ENCODE assay signal across 9 cellular contexts in the genomic region with DNA sequence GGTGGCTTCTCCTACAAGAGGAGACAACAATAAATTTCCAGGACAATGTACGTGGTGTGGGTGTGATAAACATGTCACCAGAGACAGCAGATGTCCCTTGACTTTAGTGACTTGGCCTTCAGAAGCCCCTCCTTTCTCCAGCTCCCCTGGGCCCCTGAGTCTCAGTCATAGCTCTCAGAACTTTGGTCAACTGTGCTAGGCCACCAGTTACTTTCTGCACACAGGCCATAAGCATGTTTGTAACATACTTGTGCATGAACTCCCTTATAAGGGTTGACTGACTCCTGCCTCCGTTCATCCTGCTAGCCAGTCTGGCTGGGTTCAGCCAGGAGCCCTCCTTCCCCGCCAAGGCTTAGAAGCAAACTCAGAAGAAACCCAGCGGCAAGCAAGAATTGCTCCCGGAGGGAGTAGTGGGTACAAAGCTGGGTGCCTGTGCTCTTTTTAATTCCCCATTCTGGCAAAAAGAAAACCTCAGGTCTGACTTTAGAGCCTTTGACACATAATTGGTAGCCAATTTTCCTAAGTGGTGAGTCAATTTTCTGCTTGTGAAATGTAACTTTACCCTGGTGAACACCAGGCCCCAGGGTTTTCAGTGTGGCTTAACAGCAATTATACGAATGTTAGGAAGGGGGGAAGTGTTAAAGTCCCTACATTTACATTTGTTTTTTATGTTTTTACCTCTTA. TPM values are rescaled to one million over a fixed set of nuclear protein-coding genes. Genes with fewer than 3 reads are reported as not detected.
DNase-seq lines count a peak whose midpoint lies in the region; ATAC-seq and TF ChIP-seq lines count a peak whose summit lies in the region.
"Had no signal": no experiment of that assay in that cellular context is flagged by ENCODE, and none has a peak within 500 bp of the region (broad histone marks: within the 10 kb centered on the region; RNA-seq: fewer than 3 reads in every experiment).

No MANE protein-coding gene starts in this region.

- H3K27ac Mint-ChIP-seq in MCF 10A (ENCODE audit: low read depth, unreplicated experiment) (no peak overlapping the region), activated B cell treated with CpG ODN at 0.5 μM for 24 hours (peak overlapping the region; percentile 93)

- H3K9ac ChIP-seq in mammary epithelial cell (ENCODE audit: insufficient read depth, low read length): no peak overlapping the region

- ATAC-seq in HG03196 (IDR thresholded peaks at IDR 0.05; ENCODE audit: unreplicated experiment) (peak; percentile 56), activated B cell treated with CpG ODN at 0.5 μM for 24 hours (ENCODE audit: low read depth) (peak; percentile 59), mucosa of descending colon (peak; percentile 21)

- no peak overlapping the region for H3K4me3 ChIP-seq in mammary epithelial cell (replicated peaks in 1 of 3; ENCODE audit: insufficient read depth in 1 of 3, low read depth in 2 of 3, low read length in 3 of 3)
- no peak overlapping the region for H3K4me3 ChIP-seq in mucosa of descending colon

- H3K36me3 Mint-ChIP-seq in MCF 10A (ENCODE audit: insufficient read depth, unreplicated experiment) (no peaks in the 10 kb centered on the region), activated B cell treated with CpG ODN at 0.5 μM for 24 hours (ENCODE audit: low read depth) (peaks cover 53% of the 10 kb centered on the region)
- H3K36me3 Mint-ChIP-seq: CD4-positive, CD25-positive, alpha-beta regulatory T cell had no signal

- in situ Hi-C loops in mammary epithelial cell (cut with MboI; ENCODE audit: low sequenced_read_pairs in 2 of 2): no loop called here

- 69% methylated on average over 6 of the region's 6 CpGs for WGBS in mammary epithelial cell (ENCODE audit: low coverage, missing lambda C conversion rate)

- no peak overlapping the region for H3K4me2 ChIP-seq in mammary epithelial cell (ENCODE audit: insufficient read depth, low read depth, low read length)

- CTCF ChIA-PET in MCF 10A (lab: Yijun Ruan, JAX): interaction anchor here (0.7 kb wide), 1 partner anchor 14 kb away, joined by 3 read pairs; no protein-coding TSS in a partner anchor
- CTCF ChIA-PET in mammary epithelial cell (lab: Charles Lee; ENCODE audit: low non-redundant PET): no interaction called here
- CTCF ChIA-PET in activated B cell treated with CpG ODN at 0.5 μM for 24 hours (lab: Charles Lee): interaction anchor here (0.7 to 1.0 kb wide), 5 partner anchors 44 to 355 kb away, joined by 3 to 4 read pairs (median 3); no protein-coding TSS in a partner anchor

- H3K9me3 Mint-ChIP-seq in MCF 10A (ENCODE audit: unreplicated experiment): no peaks in the 10 kb centered on the region
- H3K9me3 Mint-ChIP-seq in activated B cell treated with CpG ODN at 0.5 μM for 24 hours: no peaks in the 10 kb centered on the region

- peaks cover 12% of the 10 kb centered on the region for H3K4me1 Mint-ChIP-seq in MCF 10A (ENCODE audit: insufficient read depth, unreplicated experiment)
- H3K4me1 Mint-ChIP-seq in activated B cell treated with CpG ODN at 0.5 μM for 24 hours: peaks cover 97% of the 10 kb centered on the region

- DNase-seq in MCF 10A (ENCODE audit: unreplicated experiment) (peak; percentile 41), mammary epithelial cell (no peak), activated B cell treated with CpG ODN at 0.5 μM for 24 hours (peak; percentile 31), mucosa of descending colon (peak in 1 of 3 donors; percentile 19), iPS-NIHi11 (ENCODE audit: low spot score) (no peak), SW480 (ENCODE audit: low spot score) (no peak)
- no peak for DNase-seq in stimulated activated CD4-positive, alpha-beta T cell treated with anti-CD3 and anti-CD28 coated beads, Interleukin-12 subunit alpha, Interleukin-12 subunit beta, amount 100 ng/mL, for 4 hours

- no peaks in the 10 kb centered on the region for H4K20me1 ChIP-seq in mammary epithelial cell (ENCODE audit: insufficient read depth, low read length)

- no peak overlapping the region for H3K27ac ChIP-seq in mammary epithelial cell (ENCODE audit: insufficient read depth, low read depth, low read length)

- H3K27me3 Mint-ChIP-seq in MCF 10A (ENCODE audit: insufficient read depth, unreplicated experiment) (peaks cover 15% of the 10 kb centered on the region), activated B cell treated with CpG ODN at 0.5 μM for 24 hours (no peaks in the 10 kb centered on the region)

- intact Hi-C loops in MCF 10A (cut with micrococcal nuclease): no loop called here
- intact Hi-C loops in mammary epithelial cell (cut with micrococcal nuclease): no loop called here
- intact Hi-C loops in activated B cell treated with CpG ODN at 0.5 μM for 24 hours (cut with micrococcal nuclease): loop anchor here (1.0 to 2.0 kb wide), 8 partner anchors 9 to 355 kb away; no protein-coding TSS in a partner anchor
- intact Hi-C loops in mucosa of descending colon (cut with DNase I, micrococcal nuclease): no loop called here

- no TSS peak for BruUV-seq in MCF 10A (replicated peaks; lab: Mats Ljungman, UMichigan)
- no TSS peak for BruUV-seq in mammary epithelial cell (replicated peaks; lab: Mats Ljungman, UMichigan)

- H3K36me3 ChIP-seq in mammary epithelial cell (ENCODE audit: insufficient read depth, low read length) (no peaks in the 10 kb centered on the region), mucosa of descending colon (ENCODE audit: low read depth) (no peaks in the 10 kb centered on the region)

- H3K4me1 ChIP-seq in mammary epithelial cell (ENCODE audit: insufficient read depth, low read length): peaks cover 3% of the 10 kb centered on the region
- H3K4me1 ChIP-seq in mucosa of descending colon (ENCODE audit: low read depth): no peaks in the 10 kb centered on the region

- H3K79me2 ChIP-seq in mammary epithelial cell (ENCODE audit: insufficient read depth, low read length): no peaks in the 10 kb centered on the region

- POLR2A ChIA-PET in MCF 10A (lab: Yijun Ruan, JAX): no interaction called here
- POLR2A ChIA-PET in activated B cell treated with CpG ODN at 0.5 μM for 24 hours (lab: Charles Lee): interaction anchor here (0.6 to 3.2 kb wide), 19 partner anchors 8 to 355 kb away, joined by 3 to 21 read pairs (median 5); a partner anchor contains a TSS

- no peak for TF ChIP-seq CTCF in MCF 10A (IDR thresholded peaks at IDR 0.05; ENCODE audit: unreplicated experiment)
- no peak for TF ChIP-seq CTCF in mammary epithelial cell (conservative IDR thresholded peaks at IDR 0.05 in 1 of 2, IDR thresholded peaks at IDR 0.05 in 1 of 2; ENCODE audit: extremely low read depth in 1 of 2, insufficient read depth in 1 of 2, low read depth in 1 of 2, low read length in 2 of 2)
- no peak for TF ChIP-seq CTCF in activated B cell treated with CpG ODN at 0.5 μM for 24 hours (IDR thresholded peaks at IDR 0.05)
- TF ChIP-seq CTCF in mucosa of descending colon (IDR thresholded peaks at IDR 0.05): no peak

- H2AFZ ChIP-seq in mammary epithelial cell (ENCODE audit: low read depth, low read length): no peak overlapping the region

- H3K9me3 ChIP-seq in mammary epithelial cell (replicated peaks; ENCODE audit: insufficient read depth, low read length) (no peaks in the 10 kb centered on the region), mucosa of descending colon (no peaks in the 10 kb centered on the region)

- no peak overlapping the region for H3K4me3 Mint-ChIP-seq in MCF 10A (ENCODE audit: unreplicated experiment)
- H3K4me3 Mint-ChIP-seq in activated B cell treated with CpG ODN at 0.5 μM for 24 hours: peak overlapping the region; percentile 76

- dilution Hi-C loops in mammary epithelial cell (cut with HindIII; ENCODE audit: low sequenced_read_pairs): no loop called here

- peaks cover 24% of the 10 kb centered on the region for H3K27me3 ChIP-seq in mammary epithelial cell (ENCODE audit: insufficient read depth, low read length)

RNA-seq across cellular contexts. Expression of a gene that starts 49.2 kb away (rescaled TPM):
- total RNA-seq in MCF 10A (2022) (1.0 and 2.0 TPM in 2 replicates), mammary epithelial cell (under 1 TPM in 1 of 2 donors, not detected in 1; under 0.01 TPM), activated B cell treated with CpG ODN at 0.5 μM for 24 hours (195 and 247 TPM in 2 replicates), mucosa of descending colon (10 to 100 TPM in 1 of 3 donors, 1 to 10 TPM in 2; 3.8 to 16.6 (median 7.5) TPM)
- polyA plus RNA-seq in mammary epithelial cell: not detected
- not detected for polyA minus RNA-seq in mammary epithelial cell

Comparison
In these comparisons a context has a peak if more than half of its experiments do, and no peak if none do; other contexts are left out.
1. DNase-seq: peak in MCF 10A (single experiment) and activated B cell treated with CpG ODN at 0.5 μM for 24 hours (single experiment); none in mammary epithelial cell (single experiment), stimulated activated CD4-positive, alpha-beta T cell treated with anti-CD3 and anti-CD28 coated beads, Interleukin-12 subunit alpha, Interleukin-12 subunit beta, amount 100 ng/mL, for 4 hours (single experiment), iPS-NIHi11 (single experiment) and SW480 (single experiment).
2. RNA of a gene that starts 49.2 kb away (total RNA-seq): 195 to 247 TPM in activated B cell treated with CpG ODN at 0.5 μM for 24 hours; 3.8 to 16.6 TPM in mucosa of descending colon, 1.0 to 2.0 TPM in MCF 10A and under 0.01 TPM in mammary epithelial cell; every median in the first group is over 10 times any median in the second.
3. Peak in every context shown above with its lines, with median percentiles within 50 percentile points of each other: ATAC-seq.